In the genomic region with DNA sequence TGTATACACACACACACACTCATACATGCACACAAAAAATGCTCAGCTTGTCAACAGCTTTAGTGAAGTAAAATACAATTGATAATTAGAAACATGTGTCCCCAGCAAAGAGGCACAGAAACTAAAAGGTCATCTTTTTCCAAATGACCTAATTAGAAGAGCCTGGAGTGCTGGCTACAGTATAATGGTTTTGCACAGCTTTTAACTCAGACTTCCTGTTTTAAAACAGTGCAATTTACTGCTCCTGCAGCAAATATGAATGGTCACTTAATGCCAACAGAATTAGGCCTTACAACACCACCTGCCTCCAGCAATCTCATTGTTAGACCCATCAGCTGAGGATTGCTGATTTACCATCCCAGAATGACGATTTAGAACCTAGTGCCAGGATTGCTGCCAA, we compare ENCODE assay signal across 2 cellular contexts.
A peak's percentile ranks its signal among the peaks of the same experiment; 100 is the strongest.
TF ChIP-seq lines count a peak whose summit lies in the region.

No MANE protein-coding gene starts in this region.

TF ChIP-seq in HepG2, 621 proteins besides CTCF, POLR2A, EP300 and RAD21:
- TF ChIP-seq, protein P1, sequence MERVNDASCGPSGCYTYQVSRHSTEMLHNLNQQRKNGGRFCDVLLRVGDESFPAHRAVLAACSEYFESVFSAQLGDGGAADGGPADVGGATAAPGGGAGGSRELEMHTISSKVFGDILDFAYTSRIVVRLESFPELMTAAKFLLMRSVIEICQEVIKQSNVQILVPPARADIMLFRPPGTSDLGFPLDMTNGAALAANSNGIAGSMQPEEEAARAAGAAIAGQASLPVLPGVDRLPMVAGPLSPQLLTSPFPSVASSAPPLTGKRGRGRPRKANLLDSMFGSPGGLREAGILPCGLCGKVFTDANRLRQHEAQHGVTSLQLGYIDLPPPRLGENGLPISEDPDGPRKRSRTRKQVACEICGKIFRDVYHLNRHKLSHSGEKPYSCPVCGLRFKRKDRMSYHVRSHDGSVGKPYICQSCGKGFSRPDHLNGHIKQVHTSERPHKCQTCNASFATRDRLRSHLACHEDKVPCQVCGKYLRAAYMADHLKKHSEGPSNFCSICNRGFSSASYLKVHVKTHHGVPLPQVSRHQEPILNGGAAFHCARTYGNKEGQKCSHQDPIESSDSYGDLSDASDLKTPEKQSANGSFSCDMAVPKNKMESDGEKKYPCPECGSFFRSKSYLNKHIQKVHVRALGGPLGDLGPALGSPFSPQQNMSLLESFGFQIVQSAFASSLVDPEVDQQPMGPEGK (CRISPR knock-in tag; IDR thresholded peaks at IDR 0.05) = no peak
- TF ChIP-seq ZSCAN29 (CRISPR knock-in tag; conservative IDR thresholded peaks at IDR 0.05) (no peak), POLR2AphosphoS2 (IDR thresholded peaks at IDR 0.05; ENCODE audit: low read depth, low read length) (no peak), FOXJ3 (CRISPR knock-in tag; IDR thresholded peaks at IDR 0.05; ENCODE audit: borderline replicate concordance) (no peak), ZNF589 (CRISPR knock-in tag; conservative IDR thresholded peaks at IDR 0.05) (no peak), ISL2 (CRISPR knock-in tag; IDR thresholded peaks at IDR 0.05) (no peak), CEBPB (IDR thresholded peaks at IDR 0.05; ENCODE audit: borderline replicate concordance, low read depth, low read length) (no peak), HMG20B (CRISPR knock-in tag; conservative IDR thresholded peaks at IDR 0.05) (no peak)
- TF ChIP-seq, protein P2, sequence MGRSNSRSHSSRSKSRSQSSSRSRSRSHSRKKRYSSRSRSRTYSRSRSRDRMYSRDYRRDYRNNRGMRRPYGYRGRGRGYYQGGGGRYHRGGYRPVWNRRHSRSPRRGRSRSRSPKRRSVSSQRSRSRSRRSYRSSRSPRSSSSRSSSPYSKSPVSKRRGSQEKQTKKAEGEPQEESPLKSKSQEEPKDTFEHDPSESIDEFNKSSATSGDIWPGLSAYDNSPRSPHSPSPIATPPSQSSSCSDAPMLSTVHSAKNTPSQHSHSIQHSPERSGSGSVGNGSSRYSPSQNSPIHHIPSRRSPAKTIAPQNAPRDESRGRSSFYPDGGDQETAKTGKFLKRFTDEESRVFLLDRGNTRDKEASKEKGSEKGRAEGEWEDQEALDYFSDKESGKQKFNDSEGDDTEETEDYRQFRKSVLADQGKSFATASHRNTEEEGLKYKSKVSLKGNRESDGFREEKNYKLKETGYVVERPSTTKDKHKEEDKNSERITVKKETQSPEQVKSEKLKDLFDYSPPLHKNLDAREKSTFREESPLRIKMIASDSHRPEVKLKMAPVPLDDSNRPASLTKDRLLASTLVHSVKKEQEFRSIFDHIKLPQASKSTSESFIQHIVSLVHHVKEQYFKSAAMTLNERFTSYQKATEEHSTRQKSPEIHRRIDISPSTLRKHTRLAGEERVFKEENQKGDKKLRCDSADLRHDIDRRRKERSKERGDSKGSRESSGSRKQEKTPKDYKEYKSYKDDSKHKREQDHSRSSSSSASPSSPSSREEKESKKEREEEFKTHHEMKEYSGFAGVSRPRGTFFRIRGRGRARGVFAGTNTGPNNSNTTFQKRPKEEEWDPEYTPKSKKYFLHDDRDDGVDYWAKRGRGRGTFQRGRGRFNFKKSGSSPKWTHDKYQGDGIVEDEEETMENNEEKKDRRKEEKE (IDR thresholded peaks at IDR 0.05) = no peak
- TF ChIP-seq, protein P3, sequence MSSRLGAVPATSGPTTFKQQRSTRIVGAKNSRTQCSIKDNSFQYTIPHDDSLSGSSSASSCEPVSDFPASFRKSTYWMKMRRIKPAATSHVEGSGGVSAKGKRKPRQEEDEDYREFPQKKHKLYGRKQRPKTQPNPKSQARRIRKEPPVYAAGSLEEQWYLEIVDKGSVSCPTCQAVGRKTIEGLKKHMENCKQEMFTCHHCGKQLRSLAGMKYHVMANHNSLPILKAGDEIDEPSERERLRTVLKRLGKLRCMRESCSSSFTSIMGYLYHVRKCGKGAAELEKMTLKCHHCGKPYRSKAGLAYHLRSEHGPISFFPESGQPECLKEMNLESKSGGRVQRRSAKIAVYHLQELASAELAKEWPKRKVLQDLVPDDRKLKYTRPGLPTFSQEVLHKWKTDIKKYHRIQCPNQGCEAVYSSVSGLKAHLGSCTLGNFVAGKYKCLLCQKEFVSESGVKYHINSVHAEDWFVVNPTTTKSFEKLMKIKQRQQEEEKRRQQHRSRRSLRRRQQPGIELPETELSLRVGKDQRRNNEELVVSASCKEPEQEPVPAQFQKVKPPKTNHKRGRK (CRISPR knock-in tag; IDR thresholded peaks at IDR 0.05) = no peak

TF ChIP-seq in SK-N-SH, 30 proteins besides CTCF, POLR2A, EP300 and RAD21 (continued from another document):
- TF ChIP-seq, protein P4, sequence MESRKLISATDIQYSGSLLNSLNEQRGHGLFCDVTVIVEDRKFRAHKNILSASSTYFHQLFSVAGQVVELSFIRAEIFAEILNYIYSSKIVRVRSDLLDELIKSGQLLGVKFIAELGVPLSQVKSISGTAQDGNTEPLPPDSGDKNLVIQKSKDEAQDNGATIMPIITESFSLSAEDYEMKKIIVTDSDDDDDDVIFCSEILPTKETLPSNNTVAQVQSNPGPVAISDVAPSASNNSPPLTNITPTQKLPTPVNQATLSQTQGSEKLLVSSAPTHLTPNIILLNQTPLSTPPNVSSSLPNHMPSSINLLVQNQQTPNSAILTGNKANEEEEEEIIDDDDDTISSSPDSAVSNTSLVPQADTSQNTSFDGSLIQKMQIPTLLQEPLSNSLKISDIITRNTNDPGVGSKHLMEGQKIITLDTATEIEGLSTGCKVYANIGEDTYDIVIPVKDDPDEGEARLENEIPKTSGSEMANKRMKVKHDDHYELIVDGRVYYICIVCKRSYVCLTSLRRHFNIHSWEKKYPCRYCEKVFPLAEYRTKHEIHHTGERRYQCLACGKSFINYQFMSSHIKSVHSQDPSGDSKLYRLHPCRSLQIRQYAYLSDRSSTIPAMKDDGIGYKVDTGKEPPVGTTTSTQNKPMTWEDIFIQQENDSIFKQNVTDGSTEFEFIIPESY (IDR thresholded peaks at IDR 0.05; ENCODE audit: borderline replicate concordance, low read depth) = no peak
- TF ChIP-seq MXI1 (IDR thresholded peaks at IDR 0.05; ENCODE audit: low read depth, low read length) (peak; percentile 47; the same call in 1 of the 2 replicates), CHD2 (IDR thresholded peaks at IDR 0.05; ENCODE audit: low read length, partially characterized antibody) (peak; percentile 77), POLR2AphosphoS5 (IDR thresholded peaks at IDR 0.05; ENCODE audit: low read depth, low read length) (peak; percentile 24; the same call in 1 of the 2 replicates), EZH2phosphoT487 (IDR thresholded peaks at IDR 0.05; ENCODE audit: borderline replicate concordance, low read depth) (no peak), GATA2 (CRISPR knock-in tag; IDR thresholded peaks at IDR 0.05) (peak; percentile 75), NFIC (IDR thresholded peaks at IDR 0.05; ENCODE audit: borderline replicate concordance) (no peak), RXRA (IDR thresholded peaks at IDR 0.05; ENCODE audit: borderline replicate concordance, low read depth) (no peak), SIN3A (IDR thresholded peaks at IDR 0.05; ENCODE audit: borderline replicate concordance, low read depth, low read length) (no peak), TCF12 (IDR thresholded peaks at IDR 0.05) (peak; percentile 76), ELF1 (IDR thresholded peaks at IDR 0.05) (no peak), SMC3 (IDR thresholded peaks at IDR 0.05; ENCODE audit: low read depth, low read length) (no peak), YY1 (IDR thresholded peaks at IDR 0.05; ENCODE audit: low read depth) (no peak), FOXJ3 (CRISPR knock-in tag; IDR thresholded peaks at IDR 0.05) (peak; percentile 82), RCOR1 (IDR thresholded peaks at IDR 0.05; ENCODE audit: low read length) (peak; percentile 96), TEAD4 (IDR thresholded peaks at IDR 0.05; ENCODE audit: borderline replicate concordance, insufficient read depth) (no peak), GABPA (IDR thresholded peaks at IDR 0.05; ENCODE audit: low read depth) (no peak)
- TF ChIP-seq, protein P5, sequence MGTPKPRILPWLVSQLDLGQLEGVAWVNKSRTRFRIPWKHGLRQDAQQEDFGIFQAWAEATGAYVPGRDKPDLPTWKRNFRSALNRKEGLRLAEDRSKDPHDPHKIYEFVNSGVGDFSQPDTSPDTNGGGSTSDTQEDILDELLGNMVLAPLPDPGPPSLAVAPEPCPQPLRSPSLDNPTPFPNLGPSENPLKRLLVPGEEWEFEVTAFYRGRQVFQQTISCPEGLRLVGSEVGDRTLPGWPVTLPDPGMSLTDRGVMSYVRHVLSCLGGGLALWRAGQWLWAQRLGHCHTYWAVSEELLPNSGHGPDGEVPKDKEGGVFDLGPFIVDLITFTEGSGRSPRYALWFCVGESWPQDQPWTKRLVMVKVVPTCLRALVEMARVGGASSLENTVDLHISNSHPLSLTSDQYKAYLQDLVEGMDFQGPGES (IDR thresholded peaks at IDR 0.05; ENCODE audit: low read depth, low read length) = no peak
- TF ChIP-seq, protein P6, sequence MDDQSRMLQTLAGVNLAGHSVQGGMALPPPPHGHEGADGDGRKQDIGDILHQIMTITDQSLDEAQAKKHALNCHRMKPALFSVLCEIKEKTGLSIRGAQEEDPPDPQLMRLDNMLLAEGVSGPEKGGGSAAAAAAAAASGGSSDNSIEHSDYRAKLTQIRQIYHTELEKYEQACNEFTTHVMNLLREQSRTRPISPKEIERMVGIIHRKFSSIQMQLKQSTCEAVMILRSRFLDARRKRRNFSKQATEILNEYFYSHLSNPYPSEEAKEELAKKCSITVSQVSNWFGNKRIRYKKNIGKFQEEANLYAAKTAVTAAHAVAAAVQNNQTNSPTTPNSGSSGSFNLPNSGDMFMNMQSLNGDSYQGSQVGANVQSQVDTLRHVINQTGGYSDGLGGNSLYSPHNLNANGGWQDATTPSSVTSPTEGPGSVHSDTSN (IDR thresholded peaks at IDR 0.05) = peak; percentile 9; the same call in 1 of the 2 replicates
- TF ChIP-seq, protein P7, sequence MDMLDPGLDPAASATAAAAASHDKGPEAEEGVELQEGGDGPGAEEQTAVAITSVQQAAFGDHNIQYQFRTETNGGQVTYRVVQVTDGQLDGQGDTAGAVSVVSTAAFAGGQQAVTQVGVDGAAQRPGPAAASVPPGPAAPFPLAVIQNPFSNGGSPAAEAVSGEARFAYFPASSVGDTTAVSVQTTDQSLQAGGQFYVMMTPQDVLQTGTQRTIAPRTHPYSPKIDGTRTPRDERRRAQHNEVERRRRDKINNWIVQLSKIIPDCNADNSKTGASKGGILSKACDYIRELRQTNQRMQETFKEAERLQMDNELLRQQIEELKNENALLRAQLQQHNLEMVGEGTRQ (IDR thresholded peaks at IDR 0.05; ENCODE audit: borderline replicate concordance, low read depth, low read length) = no peak
- TF ChIP-seq, protein P8, sequence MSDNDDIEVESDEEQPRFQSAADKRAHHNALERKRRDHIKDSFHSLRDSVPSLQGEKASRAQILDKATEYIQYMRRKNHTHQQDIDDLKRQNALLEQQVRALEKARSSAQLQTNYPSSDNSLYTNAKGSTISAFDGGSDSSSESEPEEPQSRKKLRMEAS (IDR thresholded peaks at IDR 0.05; ENCODE audit: low read depth) = no peak
- TF ChIP-seq, protein P9, sequence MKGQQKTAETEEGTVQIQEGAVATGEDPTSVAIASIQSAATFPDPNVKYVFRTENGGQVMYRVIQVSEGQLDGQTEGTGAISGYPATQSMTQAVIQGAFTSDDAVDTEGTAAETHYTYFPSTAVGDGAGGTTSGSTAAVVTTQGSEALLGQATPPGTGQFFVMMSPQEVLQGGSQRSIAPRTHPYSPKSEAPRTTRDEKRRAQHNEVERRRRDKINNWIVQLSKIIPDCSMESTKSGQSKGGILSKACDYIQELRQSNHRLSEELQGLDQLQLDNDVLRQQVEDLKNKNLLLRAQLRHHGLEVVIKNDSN (IDR thresholded peaks at IDR 0.05; ENCODE audit: borderline replicate concordance, low read depth) = no peak
- TF ChIP-seq, protein P10, sequence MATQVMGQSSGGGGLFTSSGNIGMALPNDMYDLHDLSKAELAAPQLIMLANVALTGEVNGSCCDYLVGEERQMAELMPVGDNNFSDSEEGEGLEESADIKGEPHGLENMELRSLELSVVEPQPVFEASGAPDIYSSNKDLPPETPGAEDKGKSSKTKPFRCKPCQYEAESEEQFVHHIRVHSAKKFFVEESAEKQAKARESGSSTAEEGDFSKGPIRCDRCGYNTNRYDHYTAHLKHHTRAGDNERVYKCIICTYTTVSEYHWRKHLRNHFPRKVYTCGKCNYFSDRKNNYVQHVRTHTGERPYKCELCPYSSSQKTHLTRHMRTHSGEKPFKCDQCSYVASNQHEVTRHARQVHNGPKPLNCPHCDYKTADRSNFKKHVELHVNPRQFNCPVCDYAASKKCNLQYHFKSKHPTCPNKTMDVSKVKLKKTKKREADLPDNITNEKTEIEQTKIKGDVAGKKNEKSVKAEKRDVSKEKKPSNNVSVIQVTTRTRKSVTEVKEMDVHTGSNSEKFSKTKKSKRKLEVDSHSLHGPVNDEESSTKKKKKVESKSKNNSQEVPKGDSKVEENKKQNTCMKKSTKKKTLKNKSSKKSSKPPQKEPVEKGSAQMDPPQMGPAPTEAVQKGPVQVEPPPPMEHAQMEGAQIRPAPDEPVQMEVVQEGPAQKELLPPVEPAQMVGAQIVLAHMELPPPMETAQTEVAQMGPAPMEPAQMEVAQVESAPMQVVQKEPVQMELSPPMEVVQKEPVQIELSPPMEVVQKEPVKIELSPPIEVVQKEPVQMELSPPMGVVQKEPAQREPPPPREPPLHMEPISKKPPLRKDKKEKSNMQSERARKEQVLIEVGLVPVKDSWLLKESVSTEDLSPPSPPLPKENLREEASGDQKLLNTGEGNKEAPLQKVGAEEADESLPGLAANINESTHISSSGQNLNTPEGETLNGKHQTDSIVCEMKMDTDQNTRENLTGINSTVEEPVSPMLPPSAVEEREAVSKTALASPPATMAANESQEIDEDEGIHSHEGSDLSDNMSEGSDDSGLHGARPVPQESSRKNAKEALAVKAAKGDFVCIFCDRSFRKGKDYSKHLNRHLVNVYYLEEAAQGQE (IDR thresholded peaks at IDR 0.05; ENCODE audit: low read depth, low read length) = no peak
